25 cellular contexts compared by ENCODE assay signal in the genomic region with DNA sequence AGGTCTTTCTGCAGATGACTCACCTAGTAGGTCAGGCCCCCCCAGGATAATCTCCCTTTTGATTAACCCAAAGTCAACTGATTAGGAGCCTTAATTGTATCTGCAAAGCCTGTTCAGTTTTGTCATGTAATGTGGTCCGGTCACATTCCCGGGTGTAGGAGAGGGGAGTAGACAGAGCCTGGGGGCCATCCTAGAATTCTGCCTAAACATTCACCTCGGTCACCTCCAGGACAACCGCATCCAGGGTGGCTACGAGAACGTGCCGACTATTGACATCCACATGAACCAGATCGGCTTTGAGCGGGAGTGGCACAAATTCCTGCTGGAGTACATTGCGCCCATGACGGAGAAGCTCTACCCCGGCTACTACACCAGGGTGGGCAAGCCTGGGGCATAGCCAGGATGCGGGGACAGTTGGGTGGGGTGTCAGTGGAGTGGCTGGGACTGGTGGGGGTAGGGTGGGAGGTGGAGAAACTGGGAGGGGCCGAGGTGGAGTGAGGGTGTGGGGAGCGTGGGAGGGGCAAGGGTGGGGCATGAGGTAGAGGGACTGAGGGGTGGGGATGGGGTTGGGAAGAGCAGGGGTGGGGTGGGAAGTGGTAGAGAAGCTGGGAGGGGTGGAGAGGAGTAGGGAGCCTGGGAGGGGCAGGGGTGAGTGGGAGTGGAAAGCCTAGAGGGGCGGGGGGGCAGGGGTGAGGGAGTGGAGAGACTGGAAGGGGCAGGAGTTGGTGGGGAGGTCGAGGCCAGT.
"Had no signal": no experiment of that assay in that cellular context is flagged by ENCODE, and none has a peak within 500 bp of the region (broad histone marks: within the 10 kb centered on the region; RNA-seq: fewer than 3 reads in every experiment).

No MANE protein-coding gene starts in this region.

- H3K4me3 Mint-ChIP-seq: dendritic cell treated with granulocyte-macrophage colony-stimulating factor and Interleukin-4, amounts not matched to agents 40 ng/mL and 50 ng/mL, for 4 days; effector memory CD8-positive, alpha-beta T cell; immature natural killer cell; memory B cell; natural killer cell treated with Interleukin-12 subunit alpha and Interleukin-12 subunit beta and Interleukin-15 and Interleukin-18, amount 100 ng/mL, for 72 hours had no signal

- DNase-seq: effector memory CD8-positive, alpha-beta T cell; esophagus squamous epithelium; foreskin fibroblast; glutamatergic neuron; immature natural killer cell; kidney; left cardiac atrium; left ventricle myocardium inferior; lower lobe of right lung; midbrain; occipital lobe; sigmoid colon; stimulated activated CD4-positive, alpha-beta T cell treated with anti-CD3 and anti-CD28 coated beads, Interleukin-2, amount 100 ng/mL, for 24 hours; stimulated activated naive CD4-positive, alpha-beta T cell; stomach; substantia nigra; transverse colon had no signal

- H3K4me3 ChIP-seq: esophagus squamous epithelium, gastroesophageal sphincter, left ventricle myocardium inferior, lower lobe of right lung, sigmoid colon, skin epidermis, stomach, thoracic aorta, transverse colon had no signal

- H3K27ac Mint-ChIP-seq: dendritic cell treated with granulocyte-macrophage colony-stimulating factor and Interleukin-4, amounts not matched to agents 40 ng/mL and 50 ng/mL, for 4 days; memory B cell; natural killer cell treated with Interleukin-12 subunit alpha and Interleukin-12 subunit beta and Interleukin-15 and Interleukin-18, amount 100 ng/mL, for 72 hours had no signal

- ATAC-seq: effector memory CD8-positive, alpha-beta T cell; gastroesophageal sphincter; left cardiac atrium; lower lobe of right lung; natural killer cell treated with Interleukin-12 subunit alpha and Interleukin-12 subunit beta and Interleukin-15 and Interleukin-18, amount 100 ng/mL, for 72 hours had no signal

- H3K27me3 ChIP-seq: esophagus squamous epithelium, gastroesophageal sphincter, sigmoid colon, stomach, transverse colon had no signal

- H3K27me3 Mint-ChIP-seq: dendritic cell treated with granulocyte-macrophage colony-stimulating factor and Interleukin-4, amounts not matched to agents 40 ng/mL and 50 ng/mL, for 4 days; effector memory CD8-positive, alpha-beta T cell; memory B cell; natural killer cell treated with Interleukin-12 subunit alpha and Interleukin-12 subunit beta and Interleukin-15 and Interleukin-18, amount 100 ng/mL, for 72 hours had no signal

- H3K9me3 Mint-ChIP-seq: dendritic cell treated with granulocyte-macrophage colony-stimulating factor and Interleukin-4, amounts not matched to agents 40 ng/mL and 50 ng/mL, for 4 days; effector memory CD8-positive, alpha-beta T cell; immature natural killer cell; memory B cell; natural killer cell treated with Interleukin-12 subunit alpha and Interleukin-12 subunit beta and Interleukin-15 and Interleukin-18, amount 100 ng/mL, for 72 hours had no signal

- H3K27ac ChIP-seq: epithelial cell of prostate, gastroesophageal sphincter, left ventricle myocardium inferior, lower lobe of right lung, parathyroid adenoma, sigmoid colon, stomach, thoracic aorta, transverse colon had no signal
